1 cellular context compared by ENCODE assay signal in genomic region chr5:108620516-108620915, GRCh38.
TF ChIP-seq lines count a peak whose summit lies in the region.

No MANE protein-coding gene starts in this region.

TF ChIP-seq in H1, 55 proteins besides CTCF, POLR2A, EP300 and RAD21 (continued from another document):
- TF ChIP-seq, protein P1, sequence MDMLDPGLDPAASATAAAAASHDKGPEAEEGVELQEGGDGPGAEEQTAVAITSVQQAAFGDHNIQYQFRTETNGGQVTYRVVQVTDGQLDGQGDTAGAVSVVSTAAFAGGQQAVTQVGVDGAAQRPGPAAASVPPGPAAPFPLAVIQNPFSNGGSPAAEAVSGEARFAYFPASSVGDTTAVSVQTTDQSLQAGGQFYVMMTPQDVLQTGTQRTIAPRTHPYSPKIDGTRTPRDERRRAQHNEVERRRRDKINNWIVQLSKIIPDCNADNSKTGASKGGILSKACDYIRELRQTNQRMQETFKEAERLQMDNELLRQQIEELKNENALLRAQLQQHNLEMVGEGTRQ (IDR thresholded peaks at IDR 0.05; ENCODE audit: low read length): no peak
- TF ChIP-seq PHF8 (conservative IDR thresholded peaks at IDR 0.05; ENCODE audit: low read depth, low read length): no peak
- no peak for TF ChIP-seq CTBP2 (IDR thresholded peaks at IDR 0.05; ENCODE audit: borderline replicate concordance, insufficient read depth, insufficient read length, low read length)
- TF ChIP-seq YY1 (IDR thresholded peaks at IDR 0.05; ENCODE audit: low read depth, low read length): no peak
